In genomic region chr22:38032681-38033521, GRCh38 we compare ENCODE assay signal across 1 cellular context.
TF ChIP-seq lines count a peak whose summit lies in the region.

No MANE protein-coding gene starts in this region.

TF ChIP-seq in HepG2, 621 proteins besides CTCF, POLR2A, EP300 and RAD21 (continued from another document and continues in another):
- no peak for TF ChIP-seq ZXDC (CRISPR knock-in tag; IDR thresholded peaks at IDR 0.05)
- no peak for TF ChIP-seq CHD2 (IDR thresholded peaks at IDR 0.05; ENCODE audit: low read depth, low read length)
- TF ChIP-seq ZFP62 (CRISPR knock-in tag; IDR thresholded peaks at IDR 0.05): no peak
- no peak for TF ChIP-seq GABPA (IDR thresholded peaks at IDR 0.05; ENCODE audit: low read depth, low read length)
- TF ChIP-seq GABPA (CRISPR knock-in tag; IDR thresholded peaks at IDR 0.05; ENCODE audit: low read depth): no peak
- no peak for TF ChIP-seq ZFX (CRISPR knock-in tag; IDR thresholded peaks at IDR 0.05; ENCODE audit: low read depth)
- TF ChIP-seq ZNF547 (CRISPR knock-in tag; IDR thresholded peaks at IDR 0.05): no peak
- no peak for TF ChIP-seq BHLHE40 (IDR thresholded peaks at IDR 0.05; ENCODE audit: low read length)
- TF ChIP-seq ZKSCAN8 (CRISPR knock-in tag; IDR thresholded peaks at IDR 0.05; ENCODE audit: borderline replicate concordance): no peak
- TF ChIP-seq FOXP1 (IDR thresholded peaks at IDR 0.05): no peak
- TF ChIP-seq FOXP1 (CRISPR knock-in tag; IDR thresholded peaks at IDR 0.05): 0 out of 2 replicates have a peak, but pooled peaks have one; percentile 26
- no peak for TF ChIP-seq TBX3 (IDR thresholded peaks at IDR 0.05; ENCODE audit: borderline replicate concordance)
- no peak for TF ChIP-seq ZFP41 (CRISPR knock-in tag; IDR thresholded peaks at IDR 0.05; ENCODE audit: borderline replicate concordance)
- no peak for TF ChIP-seq FOXP4 (CRISPR knock-in tag; IDR thresholded peaks at IDR 0.05)
- TF ChIP-seq TGIF2 (CRISPR knock-in tag; IDR thresholded peaks at IDR 0.05): no peak
- no peak for TF ChIP-seq ZNF296 (CRISPR knock-in tag; conservative IDR thresholded peaks at IDR 0.05)
- no peak for TF ChIP-seq MXI1 (IDR thresholded peaks at IDR 0.05; ENCODE audit: borderline replicate concordance, low read depth, low read length)
- TF ChIP-seq ZNF512 (CRISPR knock-in tag; IDR thresholded peaks at IDR 0.05): no peak
- TF ChIP-seq ZSCAN21 (CRISPR knock-in tag; IDR thresholded peaks at IDR 0.05; ENCODE audit: borderline replicate concordance): no peak
- no peak for TF ChIP-seq KIAA2018 (CRISPR knock-in tag; IDR thresholded peaks at IDR 0.05; ENCODE audit: borderline replicate concordance)
- no peak for TF ChIP-seq CCDC6 (CRISPR knock-in tag; IDR thresholded peaks at IDR 0.05)
- peak in 1 of 2 experiments; percentile 33; a peak in 1 of 4 replicates for TF ChIP-seq KLF16 (CRISPR knock-in tag; IDR thresholded peaks at IDR 0.05)
- no peak for TF ChIP-seq ZNF414 (CRISPR knock-in tag; IDR thresholded peaks at IDR 0.05)
- no peak for TF ChIP-seq ZNF768 (CRISPR knock-in tag; IDR thresholded peaks at IDR 0.05)
- TF ChIP-seq SMARCE1 (IDR thresholded peaks at IDR 0.05; ENCODE audit: borderline replicate concordance): no peak
- TF ChIP-seq ZNF550 (CRISPR knock-in tag; IDR thresholded peaks at IDR 0.05; ENCODE audit: borderline replicate concordance): no peak
- no peak for TF ChIP-seq SSRP1 (CRISPR knock-in tag; IDR thresholded peaks at IDR 0.05)
- no peak for TF ChIP-seq ZNF44 (CRISPR knock-in tag; IDR thresholded peaks at IDR 0.05)
- TF ChIP-seq EEA1 (CRISPR knock-in tag; IDR thresholded peaks at IDR 0.05; ENCODE audit: borderline replicate concordance): no peak
- TF ChIP-seq HNRNPK (IDR thresholded peaks at IDR 0.05; ENCODE audit: low read depth, low read length, poor library complexity, severe bottlenecking): no peak
- TF ChIP-seq KDM4B (CRISPR knock-in tag; IDR thresholded peaks at IDR 0.05): no peak
- peak; percentile 70 for TF ChIP-seq CREB1 (IDR thresholded peaks at IDR 0.05)
- no peak for TF ChIP-seq CREB1 (CRISPR knock-in tag; IDR thresholded peaks at IDR 0.05)
- TF ChIP-seq SMAD1 (CRISPR knock-in tag; IDR thresholded peaks at IDR 0.05; ENCODE audit: borderline replicate concordance, low read depth): no peak
- TF ChIP-seq REXO4 (CRISPR knock-in tag; IDR thresholded peaks at IDR 0.05; ENCODE audit: borderline replicate concordance): no peak
- no peak for TF ChIP-seq ONECUT2 (CRISPR knock-in tag; IDR thresholded peaks at IDR 0.05)
- TF ChIP-seq ZNF503 (CRISPR knock-in tag; IDR thresholded peaks at IDR 0.05): no peak
- TF ChIP-seq GTF3A (CRISPR knock-in tag; conservative IDR thresholded peaks at IDR 0.05): no peak
- no peak for TF ChIP-seq PHF8 (CRISPR knock-in tag; IDR thresholded peaks at IDR 0.05)
- no peak for TF ChIP-seq ZNF484 (CRISPR knock-in tag; IDR thresholded peaks at IDR 0.05; ENCODE audit: borderline replicate concordance, low read depth)
- TF ChIP-seq ZNF432 (CRISPR knock-in tag; IDR thresholded peaks at IDR 0.05; ENCODE audit: borderline replicate concordance): no peak
- TF ChIP-seq ZNF331 (CRISPR knock-in tag; IDR thresholded peaks at IDR 0.05): 0 out of 2 replicates have a peak, but pooled peaks have one; percentile 38
- TF ChIP-seq ARNTL (CRISPR knock-in tag; IDR thresholded peaks at IDR 0.05): no peak
- TF ChIP-seq ETS1 (CRISPR knock-in tag; IDR thresholded peaks at IDR 0.05): no peak
- no peak for TF ChIP-seq ZNF382 (CRISPR knock-in tag; IDR thresholded peaks at IDR 0.05; ENCODE audit: borderline replicate concordance)
- no peak for TF ChIP-seq ZNF740 (CRISPR knock-in tag; IDR thresholded peaks at IDR 0.05)
- TF ChIP-seq FLYWCH1 (CRISPR knock-in tag; IDR thresholded peaks at IDR 0.05): no peak
- TF ChIP-seq ZFAT (CRISPR knock-in tag; conservative IDR thresholded peaks at IDR 0.05): no peak
- TF ChIP-seq ZNF501 (CRISPR knock-in tag; IDR thresholded peaks at IDR 0.05): 0 out of 2 replicates have a peak, but pooled peaks have one; percentile 44
- TF ChIP-seq ATF4 (CRISPR knock-in tag; IDR thresholded peaks at IDR 0.05): peak in 1 of 2 experiments; percentile 73; a peak in 2 of 4 replicates
